In the genomic region with DNA sequence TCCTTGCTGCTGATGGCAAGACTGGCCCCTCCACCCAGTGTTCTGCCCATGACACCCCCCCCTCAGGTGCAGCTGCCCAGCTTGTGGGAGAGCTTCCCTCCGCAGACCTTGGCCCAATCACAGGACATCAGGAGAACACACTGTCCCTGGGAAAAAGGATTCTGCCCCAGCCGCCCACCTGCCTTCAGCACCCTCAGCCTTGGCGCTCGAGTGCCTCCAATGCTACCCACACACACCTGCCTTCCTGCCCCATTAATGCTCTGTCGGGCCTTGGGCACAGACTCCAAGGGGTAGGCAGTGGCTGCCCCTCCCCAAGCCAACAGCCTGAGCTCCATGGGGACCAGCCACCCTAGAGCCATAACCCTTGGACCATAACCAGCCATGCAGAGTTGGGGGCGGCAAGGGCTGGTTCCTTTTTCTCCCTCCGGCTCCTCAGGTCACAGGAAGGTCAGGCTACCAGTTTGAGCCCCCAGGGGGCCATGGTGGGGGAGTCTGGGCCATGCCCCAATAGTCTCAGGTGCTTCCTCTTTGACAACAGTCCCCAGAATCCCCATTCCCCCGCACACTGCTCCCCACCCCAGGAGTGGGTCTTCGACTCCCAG, we compare ENCODE assay signal across 10 cellular contexts. TPM values are rescaled to one million over a fixed set of nuclear protein-coding genes. Genes with fewer than 3 reads are reported as not detected.
DNase-seq lines count a peak whose midpoint lies in the region; ATAC-seq and TF ChIP-seq lines count a peak whose summit lies in the region.
"Had no signal": no experiment of that assay in that cellular context is flagged by ENCODE, and none has a peak within 500 bp of the region (broad histone marks: within the 10 kb centered on the region; RNA-seq: fewer than 3 reads in every experiment).

No MANE protein-coding gene starts in this region.

- H3K36me3 ChIP-seq in DOHH2 (ENCODE audit: control insufficient read depth, low read length) (peaks cover 21% of the 10 kb centered on the region), mucosa of rectum (ENCODE audit: control insufficient read depth in 2 of 2, insufficient read depth in 2 of 2, low read length in 2 of 2) (no peaks in the 10 kb centered on the region)

- H3K4me3 ChIP-seq in DOHH2 (ENCODE audit: low read length) (peak overlapping the region; percentile 97), mucosa of rectum (ENCODE audit: low read length in 2 of 2) (peak overlapping the region; percentile 81 to 89)

- peaks cover 23% of the 10 kb centered on the region for H3K79me2 ChIP-seq in DOHH2 (ENCODE audit: control insufficient read depth, low read length)

- peak; percentile 77 for DNase-seq in GM20000 (ENCODE audit: low spot score)
- DNase-seq in stimulated activated CD4-positive, alpha-beta T cell treated with anti-CD3 and anti-CD28 coated beads, Interleukin-4, amount 100 ng/mL, for 24 hours = no peak
- DNase-seq in G401 (ENCODE audit: low spot score) = no peak
- DNase-seq: activated CD8-positive, alpha-beta memory T cell treated with anti-CD3 and anti-CD28 coated beads, Interleukin-2, amount 50 U/mL, for 4 hours had no signal

- ATAC-seq in GM21528 (IDR thresholded peaks at IDR 0.05; ENCODE audit: low FRiP score, unreplicated experiment) (no peak), GM21381 (IDR thresholded peaks at IDR 0.05; ENCODE audit: unreplicated experiment) (no peak)

- TF ChIP-seq CTCF in DOHH2 (IDR thresholded peaks at IDR 0.05; ENCODE audit: low read depth, low read length, poor library complexity, severe bottlenecking) (peak; percentile 12), GM20000 (IDR thresholded peaks at IDR 0.05; ENCODE audit: extremely low read depth, missing control alignments) (no peak), VCaP (conservative IDR thresholded peaks at IDR 0.05) (no peak)

- H3K27me3 ChIP-seq in DOHH2 (ENCODE audit: control insufficient read depth, low read length) = no peaks in the 10 kb centered on the region
- no peaks in the 10 kb centered on the region for H3K27me3 ChIP-seq in mucosa of rectum (ENCODE audit: control insufficient read depth in 2 of 2, insufficient read depth in 2 of 2, low read length in 2 of 2)

- H3F3A ChIP-seq in DOHH2 (ENCODE audit: control insufficient read depth, insufficient read depth) = peaks cover 35% of the 10 kb centered on the region

- peak overlapping the region in 1 of 2 donors; percentile 95 for H3K9ac ChIP-seq in mucosa of rectum (ENCODE audit: low read depth in 1 of 2, low read length in 2 of 2)

- peaks cover 64% of the 10 kb centered on the region for H3K4me1 ChIP-seq in DOHH2 (ENCODE audit: control insufficient read depth, low read length)
- peaks cover 4 to 7% of the 10 kb centered on the region in 2 donors for H3K4me1 ChIP-seq in mucosa of rectum (ENCODE audit: control insufficient read depth in 2 of 2, insufficient read depth in 2 of 2, low read length in 2 of 2)

- H3K27ac ChIP-seq in DOHH2 (ENCODE audit: low read depth, low read length) = peak overlapping the region; percentile 92
- H3K27ac ChIP-seq in VCaP = peak overlapping the region; percentile 90
- H3K27ac ChIP-seq in mucosa of rectum (ENCODE audit: low read depth in 2 of 2, low read length in 2 of 2) = peak overlapping the region in 1 of 2 donors; percentile 88

- in situ Hi-C loops in G401 (cut with HindIII; ENCODE audit: low sequenced_read_pairs) = no loop called here

- no peaks in the 10 kb centered on the region for H3K9me2 ChIP-seq in DOHH2 (replicated peaks; ENCODE audit: control insufficient read depth, low read length)

- H3K9me3 ChIP-seq in DOHH2 (ENCODE audit: control insufficient read depth, insufficient read depth, low read length) (no peaks in the 10 kb centered on the region), mucosa of rectum (ENCODE audit: control insufficient read depth in 2 of 2, low read length in 2 of 2) (no peaks in the 10 kb centered on the region)

- no peaks in the 10 kb centered on the region for H4K20me1 ChIP-seq in DOHH2 (ENCODE audit: control insufficient read depth, insufficient read depth, low read depth, low read length)

- peak overlapping the region; percentile 88 for H3K4me2 ChIP-seq in DOHH2 (ENCODE audit: low read length)

RNA-seq across cellular contexts. Expression of a gene that starts 1.3 kb away (rescaled TPM):
- total RNA-seq in G401 (2014; rRNA removed; shearing (Covaris generic)) = not detected in 2 replicates

RNA-seq across cellular contexts. Expression of a gene that starts 2.0 kb away (rescaled TPM):
- total RNA-seq in G401 (2014; rRNA removed; shearing (Covaris generic)) = not detected in 2 replicates
- total RNA-seq: mesenteric fat pad had no signal

RNA-seq across cellular contexts. Expression of a gene that starts 10.6 kb away (rescaled TPM):
- total RNA-seq in G401 (2014; rRNA removed; shearing (Covaris generic)) = not detected in 2 replicates
- total RNA-seq: mesenteric fat pad had no signal

RNA-seq across cellular contexts. Expression of a gene that starts 15.6 kb away (rescaled TPM):
- not detected in 2 replicates for total RNA-seq in G401 (2014; rRNA removed; shearing (Covaris generic))

RNA-seq across cellular contexts. Expression of a gene that starts 20.5 kb away (rescaled TPM):
- not detected in 2 replicates for total RNA-seq in G401 (2014; rRNA removed; shearing (Covaris generic))
